1 cellular context compared by ENCODE assay signal in the genomic region with DNA sequence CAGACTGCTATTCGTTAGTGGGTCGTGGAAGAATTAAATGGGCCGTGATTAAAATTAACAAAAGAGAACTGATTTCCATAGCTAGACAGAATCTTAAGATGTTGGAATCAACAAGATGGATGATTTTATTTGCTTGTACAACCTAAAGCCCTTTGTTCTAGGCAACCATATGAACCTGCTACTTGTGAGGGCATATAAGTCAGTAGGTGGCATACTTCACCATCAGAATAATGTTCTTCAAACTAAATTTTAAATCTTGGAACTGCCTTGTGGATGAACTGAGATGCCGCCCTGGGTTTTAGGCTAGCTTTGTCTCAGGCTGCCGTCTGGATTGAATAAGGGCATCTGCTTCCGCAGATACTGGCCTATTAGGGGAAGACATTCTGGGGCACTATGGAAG.
TF ChIP-seq lines count a peak whose summit lies in the region.

No MANE protein-coding gene starts in this region.

TF ChIP-seq in GM23338, 12 proteins besides CTCF, POLR2A, EP300 and RAD21 (continued from another document):
- no peak for TF ChIP-seq POLR2AphosphoS5 (IDR thresholded peaks at IDR 0.05; ENCODE audit: low read depth)
- TF ChIP-seq, protein P1, sequence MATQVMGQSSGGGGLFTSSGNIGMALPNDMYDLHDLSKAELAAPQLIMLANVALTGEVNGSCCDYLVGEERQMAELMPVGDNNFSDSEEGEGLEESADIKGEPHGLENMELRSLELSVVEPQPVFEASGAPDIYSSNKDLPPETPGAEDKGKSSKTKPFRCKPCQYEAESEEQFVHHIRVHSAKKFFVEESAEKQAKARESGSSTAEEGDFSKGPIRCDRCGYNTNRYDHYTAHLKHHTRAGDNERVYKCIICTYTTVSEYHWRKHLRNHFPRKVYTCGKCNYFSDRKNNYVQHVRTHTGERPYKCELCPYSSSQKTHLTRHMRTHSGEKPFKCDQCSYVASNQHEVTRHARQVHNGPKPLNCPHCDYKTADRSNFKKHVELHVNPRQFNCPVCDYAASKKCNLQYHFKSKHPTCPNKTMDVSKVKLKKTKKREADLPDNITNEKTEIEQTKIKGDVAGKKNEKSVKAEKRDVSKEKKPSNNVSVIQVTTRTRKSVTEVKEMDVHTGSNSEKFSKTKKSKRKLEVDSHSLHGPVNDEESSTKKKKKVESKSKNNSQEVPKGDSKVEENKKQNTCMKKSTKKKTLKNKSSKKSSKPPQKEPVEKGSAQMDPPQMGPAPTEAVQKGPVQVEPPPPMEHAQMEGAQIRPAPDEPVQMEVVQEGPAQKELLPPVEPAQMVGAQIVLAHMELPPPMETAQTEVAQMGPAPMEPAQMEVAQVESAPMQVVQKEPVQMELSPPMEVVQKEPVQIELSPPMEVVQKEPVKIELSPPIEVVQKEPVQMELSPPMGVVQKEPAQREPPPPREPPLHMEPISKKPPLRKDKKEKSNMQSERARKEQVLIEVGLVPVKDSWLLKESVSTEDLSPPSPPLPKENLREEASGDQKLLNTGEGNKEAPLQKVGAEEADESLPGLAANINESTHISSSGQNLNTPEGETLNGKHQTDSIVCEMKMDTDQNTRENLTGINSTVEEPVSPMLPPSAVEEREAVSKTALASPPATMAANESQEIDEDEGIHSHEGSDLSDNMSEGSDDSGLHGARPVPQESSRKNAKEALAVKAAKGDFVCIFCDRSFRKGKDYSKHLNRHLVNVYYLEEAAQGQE (IDR thresholded peaks at IDR 0.05; ENCODE audit: unreplicated experiment), result no peak
- TF ChIP-seq JUNB (IDR thresholded peaks at IDR 0.05; ENCODE audit: unreplicated experiment), result no peak
- no peak for TF ChIP-seq NANOG (IDR thresholded peaks at IDR 0.05; ENCODE audit: borderline replicate concordance)
- TF ChIP-seq, protein P2, sequence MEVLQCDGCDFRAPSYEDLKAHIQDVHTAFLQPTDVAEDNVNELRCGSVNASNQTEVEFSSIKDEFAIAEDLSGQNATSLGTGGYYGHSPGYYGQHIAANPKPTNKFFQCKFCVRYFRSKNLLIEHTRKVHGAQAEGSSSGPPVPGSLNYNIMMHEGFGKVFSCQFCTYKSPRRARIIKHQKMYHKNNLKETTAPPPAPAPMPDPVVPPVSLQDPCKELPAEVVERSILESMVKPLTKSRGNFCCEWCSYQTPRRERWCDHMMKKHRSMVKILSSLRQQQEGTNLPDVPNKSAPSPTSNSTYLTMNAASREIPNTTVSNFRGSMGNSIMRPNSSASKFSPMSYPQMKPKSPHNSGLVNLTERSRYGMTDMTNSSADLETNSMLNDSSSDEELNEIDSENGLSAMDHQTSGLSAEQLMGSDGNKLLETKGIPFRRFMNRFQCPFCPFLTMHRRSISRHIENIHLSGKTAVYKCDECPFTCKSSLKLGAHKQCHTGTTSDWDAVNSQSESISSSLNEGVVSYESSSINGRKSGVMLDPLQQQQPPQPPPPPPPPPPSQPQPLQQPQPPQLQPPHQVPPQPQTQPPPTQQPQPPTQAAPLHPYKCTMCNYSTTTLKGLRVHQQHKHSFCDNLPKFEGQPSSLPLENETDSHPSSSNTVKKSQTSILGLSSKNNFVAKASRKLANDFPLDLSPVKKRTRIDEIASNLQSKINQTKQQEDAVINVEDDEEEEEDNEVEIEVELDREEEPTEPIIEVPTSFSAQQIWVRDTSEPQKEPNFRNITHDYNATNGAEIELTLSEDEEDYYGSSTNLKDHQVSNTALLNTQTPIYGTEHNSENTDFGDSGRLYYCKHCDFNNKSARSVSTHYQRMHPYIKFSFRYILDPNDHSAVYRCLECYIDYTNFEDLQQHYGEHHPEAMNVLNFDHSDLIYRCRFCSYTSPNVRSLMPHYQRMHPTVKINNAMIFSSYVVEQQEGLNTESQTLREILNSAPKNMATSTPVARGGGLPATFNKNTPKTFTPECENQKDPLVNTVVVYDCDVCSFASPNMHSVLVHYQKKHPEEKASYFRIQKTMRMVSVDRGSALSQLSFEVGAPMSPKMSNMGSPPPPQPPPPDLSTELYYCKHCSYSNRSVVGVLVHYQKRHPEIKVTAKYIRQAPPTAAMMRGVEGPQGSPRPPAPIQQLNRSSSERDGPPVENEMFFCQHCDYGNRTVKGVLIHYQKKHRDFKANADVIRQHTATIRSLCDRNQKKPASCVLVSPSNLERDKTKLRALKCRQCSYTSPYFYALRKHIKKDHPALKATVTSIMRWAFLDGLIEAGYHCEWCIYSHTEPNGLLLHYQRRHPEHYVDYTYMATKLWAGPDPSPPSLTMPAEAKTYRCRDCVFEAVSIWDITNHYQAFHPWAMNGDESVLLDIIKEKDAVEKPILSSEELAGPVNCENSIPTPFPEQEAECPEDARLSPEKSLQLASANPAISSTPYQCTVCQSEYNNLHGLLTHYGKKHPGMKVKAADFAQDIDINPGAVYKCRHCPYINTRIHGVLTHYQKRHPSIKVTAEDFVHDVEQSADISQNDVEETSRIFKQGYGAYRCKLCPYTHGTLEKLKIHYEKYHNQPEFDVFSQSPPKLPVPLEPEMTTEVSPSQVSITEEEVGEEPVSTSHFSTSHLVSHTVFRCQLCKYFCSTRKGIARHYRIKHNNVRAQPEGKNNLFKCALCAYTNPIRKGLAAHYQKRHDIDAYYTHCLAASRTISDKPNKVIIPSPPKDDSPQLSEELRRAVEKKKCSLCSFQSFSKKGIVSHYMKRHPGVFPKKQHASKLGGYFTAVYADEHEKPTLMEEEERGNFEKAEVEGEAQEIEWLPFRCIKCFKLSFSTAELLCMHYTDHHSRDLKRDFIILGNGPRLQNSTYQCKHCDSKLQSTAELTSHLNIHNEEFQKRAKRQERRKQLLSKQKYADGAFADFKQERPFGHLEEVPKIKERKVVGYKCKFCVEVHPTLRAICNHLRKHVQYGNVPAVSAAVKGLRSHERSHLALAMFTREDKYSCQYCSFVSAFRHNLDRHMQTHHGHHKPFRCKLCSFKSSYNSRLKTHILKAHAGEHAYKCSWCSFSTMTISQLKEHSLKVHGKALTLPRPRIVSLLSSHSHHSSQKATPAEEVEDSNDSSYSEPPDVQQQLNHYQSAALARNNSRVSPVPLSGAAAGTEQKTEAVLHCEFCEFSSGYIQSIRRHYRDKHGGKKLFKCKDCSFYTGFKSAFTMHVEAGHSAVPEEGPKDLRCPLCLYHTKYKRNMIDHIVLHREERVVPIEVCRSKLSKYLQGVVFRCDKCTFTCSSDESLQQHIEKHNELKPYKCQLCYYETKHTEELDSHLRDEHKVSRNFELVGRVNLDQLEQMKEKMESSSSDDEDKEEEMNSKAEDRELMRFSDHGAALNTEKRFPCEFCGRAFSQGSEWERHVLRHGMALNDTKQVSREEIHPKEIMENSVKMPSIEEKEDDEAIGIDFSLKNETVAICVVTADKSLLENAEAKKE (CRISPR knock-in tag; IDR thresholded peaks at IDR 0.05), result no peak
- no peak for TF ChIP-seq ETS1 (IDR thresholded peaks at IDR 0.05)
- no peak for TF ChIP-seq STAT1 (IDR thresholded peaks at IDR 0.05; ENCODE audit: unreplicated experiment)
TF ChIP-seq in GM23338: peak in this region for 0.
